Comparison of ENCODE assay signal across 10 cellular contexts in genomic region chr2:108616290-108616689, GRCh38.
DNase-seq lines count a peak whose midpoint lies in the region; ATAC-seq and TF ChIP-seq lines count a peak whose summit lies in the region.
"Had no signal": no experiment of that assay in that cellular context is flagged by ENCODE, and none has a peak within 500 bp of the region (broad histone marks: within the 10 kb centered on the region; RNA-seq: fewer than 3 reads in every experiment).

No MANE protein-coding gene starts in this region.

- no peak for TF ChIP-seq POLR2A in esophagus squamous epithelium (IDR thresholded peaks at IDR 0.05)

- in situ Hi-C loops in Panc1 (cut with HindIII; ENCODE audit: low pct_unique_long_range_greater_than_20kb, low sequenced_read_pairs) = no loop called here

- H3K27me3 ChIP-seq in Panc1 (ENCODE audit: control insufficient read depth, insufficient read depth, low read length) = no peaks in the 10 kb centered on the region
- H3K27me3 ChIP-seq in esophagus squamous epithelium = no peaks in the 10 kb centered on the region
- H3K27me3 ChIP-seq in smooth muscle cell (ENCODE audit: low read depth) = no peaks in the 10 kb centered on the region
- H3K27me3 ChIP-seq: SJSA1 had no signal

- H3K27ac Mint-ChIP-seq in activated CD4-positive, alpha-beta T cell treated with anti-CD3 and anti-CD28 coated beads, Interleukin-2, amount 10 ng/mL, durations not matched to agents 7 days and 5 days = peak overlapping the region; percentile 70

- no peak for TF ChIP-seq CTCF in Panc1 (IDR thresholded peaks at IDR 0.05)
- TF ChIP-seq CTCF in esophagus squamous epithelium (IDR thresholded peaks at IDR 0.05) = no peak
- no peak for TF ChIP-seq CTCF in smooth muscle cell (IDR thresholded peaks at IDR 0.05; ENCODE audit: borderline replicate concordance, insufficient read depth, poor library complexity, severe bottlenecking)

- peak overlapping the region; percentile 29 for H3K4me2 ChIP-seq in smooth muscle cell

- H2AFZ ChIP-seq in smooth muscle cell (ENCODE audit: low read depth) = no peak overlapping the region

- H3K79me2 ChIP-seq in smooth muscle cell (ENCODE audit: low read depth) = peaks cover 93% of the 10 kb centered on the region

- peaks cover 85% of the 10 kb centered on the region for H4K20me1 ChIP-seq in smooth muscle cell (ENCODE audit: low read depth)

- no peaks in the 10 kb centered on the region for H3K9me3 ChIP-seq in Panc1 (ENCODE audit: control insufficient read depth, insufficient read depth, low read depth, low read length)
- no peaks in the 10 kb centered on the region for H3K9me3 ChIP-seq in esophagus squamous epithelium
- no peaks in the 10 kb centered on the region for H3K9me3 ChIP-seq in smooth muscle cell (replicated peaks; ENCODE audit: low read depth)
- H3K9me3 ChIP-seq: SJSA1 had no signal

- intact Hi-C loops in Panc1 (cut with micrococcal nuclease; ENCODE audit: unreplicated experiment) (no loop called here), esophagus squamous epithelium (cut with DNase I) (no loop called here)

- peaks cover 90% of the 10 kb centered on the region for H3K4me1 ChIP-seq in Panc1 (ENCODE audit: control insufficient read depth, insufficient read depth, low read length)
- peaks cover 45 to 100% (median 86%) of the 10 kb centered on the region in 3 donors for H3K4me1 ChIP-seq in esophagus squamous epithelium
- H3K4me1 ChIP-seq in smooth muscle cell (ENCODE audit: low read depth) = peaks cover 11% of the 10 kb centered on the region

- H3K36me3 ChIP-seq in Panc1 (ENCODE audit: control insufficient read depth, insufficient read depth, low read length) (no peaks in the 10 kb centered on the region), esophagus squamous epithelium (no peaks in the 10 kb centered on the region), smooth muscle cell (ENCODE audit: low read depth) (no peaks in the 10 kb centered on the region)

- peaks cover 5% of the 10 kb centered on the region for H3F3A ChIP-seq in smooth muscle cell (ENCODE audit: low read depth)

- CTCF ChIA-PET in activated CD4-positive, alpha-beta T cell treated with anti-CD3 and anti-CD28 coated beads, Interleukin-2, amount 10 ng/mL, durations not matched to agents 7 days and 5 days (lab: Charles Lee) = interaction anchor here (0.7 to 4.5 kb wide), 7 partner anchors 11 to 31 kb away, joined by 3 to 41 read pairs (median 3); no protein-coding TSS in a partner anchor
- CTCF ChIA-PET in Panc1 (lab: Charles Lee) = interaction anchor here (0.5 to 4.5 kb wide), 2 partner anchors 20 to 76 kb away, joined by 4 to 26 read pairs; no protein-coding TSS in a partner anchor

- H3K36me3 Mint-ChIP-seq in activated CD4-positive, alpha-beta T cell treated with anti-CD3 and anti-CD28 coated beads, Interleukin-2, amount 10 ng/mL, durations not matched to agents 7 days and 5 days (ENCODE audit: low read depth) = peaks cover 3% of the 10 kb centered on the region

- no peak for DNase-seq in activated CD4-positive, alpha-beta T cell treated with anti-CD3 and anti-CD28 coated beads, Interleukin-2, amount 10 ng/mL, durations not matched to agents 7 days and 5 days
- no peak for DNase-seq in activated CD4-positive, alpha-beta T cell treated with anti-CD3 and anti-CD28 coated beads for 4 hours
- DNase-seq in Panc1 (ENCODE audit: low read depth, low spot score) (no peak), esophagus squamous epithelium (lab: John Stamatoyannopoulos, UW) (no peak), smooth muscle cell (lab: John Stamatoyannopoulos, UW; ENCODE audit: unreplicated experiment) (no peak), GF-D8 (lab: John Stamatoyannopoulos, UW) (no peak)
- DNase-seq: activated T-cell treated with anti-CD3 and anti-CD28 coated beads, Interleukin-2, amount 50 U/mL, for 1 hour had no signal

- BruUV-seq in Panc1 (replicated peaks; lab: Mats Ljungman, UMichigan) = no TSS peak

- POLR2A ChIA-PET in activated CD4-positive, alpha-beta T cell treated with anti-CD3 and anti-CD28 coated beads, Interleukin-2, amount 10 ng/mL, durations not matched to agents 7 days and 5 days (lab: Charles Lee) = no interaction called here
- POLR2A ChIA-PET in Panc1 (lab: Charles Lee) = interaction anchor here (0.6 to 1.2 kb wide), 2 partner anchors 9 to 20 kb away, joined by 3 read pairs; no protein-coding TSS in a partner anchor

- H3K4me1 Mint-ChIP-seq in activated CD4-positive, alpha-beta T cell treated with anti-CD3 and anti-CD28 coated beads, Interleukin-2, amount 10 ng/mL, durations not matched to agents 7 days and 5 days = peaks cover 84% of the 10 kb centered on the region

- H3K4me3 ChIP-seq in Panc1 (ENCODE audit: low read depth in 2 of 2, low read length in 2 of 2) (no peak overlapping the region), esophagus squamous epithelium (no peak overlapping the region), smooth muscle cell (no peak overlapping the region)
- H3K4me3 ChIP-seq: SJSA1 had no signal

- H3K4me3 Mint-ChIP-seq in activated CD4-positive, alpha-beta T cell treated with anti-CD3 and anti-CD28 coated beads, Interleukin-2, amount 10 ng/mL, durations not matched to agents 7 days and 5 days = no peak overlapping the region

- H3K27ac ChIP-seq in Panc1 (ENCODE audit: low read length) (peak overlapping the region; percentile 97), esophagus squamous epithelium (peak overlapping the region; percentile 10 to 89 (median 68)), smooth muscle cell (ENCODE audit: low read depth) (peak overlapping the region; percentile 28)
- H3K27ac ChIP-seq: SJSA1 had no signal

- H3K9me3 Mint-ChIP-seq in activated CD4-positive, alpha-beta T cell treated with anti-CD3 and anti-CD28 coated beads, Interleukin-2, amount 10 ng/mL, durations not matched to agents 7 days and 5 days = no peaks in the 10 kb centered on the region

- ATAC-seq in Panc1 (no peak), HG02610 (IDR thresholded peaks at IDR 0.05; ENCODE audit: unreplicated experiment) (no peak), HG02981 (IDR thresholded peaks at IDR 0.05; ENCODE audit: unreplicated experiment) (no peak)

- 83 to 90% methylated on average over 4 to 5 of the region's 6 CpGs for WGBS in esophagus squamous epithelium, 2 donors
- WGBS in smooth muscle cell (ENCODE audit: low lambda C conversion rate) = 89% methylated on average over 6 of the region's 6 CpGs

- no peak overlapping the region for H3K9ac ChIP-seq in smooth muscle cell (ENCODE audit: low read depth)

- H3K27me3 Mint-ChIP-seq in activated CD4-positive, alpha-beta T cell treated with anti-CD3 and anti-CD28 coated beads, Interleukin-2, amount 10 ng/mL, durations not matched to agents 7 days and 5 days = no peaks in the 10 kb centered on the region

Comparison
In these comparisons a context has a peak if more than half of its experiments do, and no peak if none do; other contexts are left out.
1. H3K27ac ChIP-seq: peak in every context shown above with its lines; median percentile 97 in Panc1; 68 in esophagus squamous epithelium; 28 in smooth muscle cell.